ENCODE assay signal across 16 cellular contexts in the genomic region with DNA sequence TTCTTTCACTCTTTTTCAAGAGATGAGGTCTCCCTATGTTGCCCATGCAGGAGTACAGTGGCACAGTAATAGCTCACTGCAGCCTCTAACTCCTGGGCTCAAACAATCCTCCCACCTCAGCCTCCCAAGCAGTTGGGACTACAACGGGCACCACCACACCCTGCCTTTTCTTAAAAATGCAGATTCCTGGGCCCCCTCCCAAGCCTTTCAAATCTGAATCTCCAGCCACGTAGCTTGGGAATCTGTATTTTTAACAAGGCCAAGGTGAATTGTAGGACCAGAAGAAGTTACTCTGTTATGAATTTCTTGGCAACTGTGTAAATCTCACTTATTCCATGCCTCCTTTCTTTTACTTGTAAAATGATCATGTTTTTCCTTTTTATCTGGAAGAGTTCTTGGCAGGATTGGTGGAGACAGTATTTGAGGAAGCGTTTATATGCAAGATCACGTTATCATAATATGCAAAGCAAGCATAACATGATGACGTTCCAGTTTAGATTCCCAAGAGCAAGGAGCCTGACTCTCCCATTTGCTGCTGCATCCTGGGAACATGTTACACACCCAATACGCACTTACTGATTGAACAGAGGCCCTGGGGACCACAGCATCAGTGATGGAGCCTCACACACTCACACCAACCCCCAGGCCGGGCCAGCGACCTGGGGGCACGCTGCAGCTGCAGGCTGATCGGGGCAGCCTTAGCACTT. TPM values are rescaled to one million over a fixed set of nuclear protein-coding genes. Genes with fewer than 3 reads are reported as not detected.
DNase-seq lines count a peak whose midpoint lies in the region; ATAC-seq and TF ChIP-seq lines count a peak whose summit lies in the region.
"Had no signal": no experiment of that assay in that cellular context is flagged by ENCODE, and none has a peak within 500 bp of the region (broad histone marks: within the 10 kb centered on the region; RNA-seq: fewer than 3 reads in every experiment).

No MANE protein-coding gene starts in this region.

- peaks cover 0 to 20% (median 14%) of the 10 kb centered on the region in 4 donors for H3K4me1 Mint-ChIP-seq in CD4-positive, CD25-positive, alpha-beta regulatory T cell
- H3K4me1 Mint-ChIP-seq in CD8-positive, alpha-beta T cell (ENCODE audit: low read depth), result peaks cover 33% of the 10 kb centered on the region
- peaks cover 6% of the 10 kb centered on the region for H3K4me1 Mint-ChIP-seq in glutamatergic neuron (ENCODE audit: low read depth, unreplicated experiment)

- TF ChIP-seq POLR2A in esophagus squamous epithelium (IDR thresholded peaks at IDR 0.05), result no peak

- no peak for ATAC-seq in CD4-positive, CD25-positive, alpha-beta regulatory T cell (ENCODE audit: low read depth in 2 of 2)
- ATAC-seq in CD8-positive, alpha-beta T cell, result no peak

- peaks cover 4% of the 10 kb centered on the region for H3K27me3 Mint-ChIP-seq in CD4-positive, CD25-positive, alpha-beta regulatory T cell
- H3K27me3 Mint-ChIP-seq in CD8-positive, alpha-beta T cell (ENCODE audit: low read depth), result no peaks in the 10 kb centered on the region
- H3K27me3 Mint-ChIP-seq in glutamatergic neuron (ENCODE audit: unreplicated experiment), result no peaks in the 10 kb centered on the region
- H3K27me3 Mint-ChIP-seq: B cell had no signal

- H3K9me3 Mint-ChIP-seq in CD4-positive, CD25-positive, alpha-beta regulatory T cell, result peaks cover 0 to 1% (median 0%) of the 10 kb centered on the region in 7 donors
- H3K9me3 Mint-ChIP-seq in CD8-positive, alpha-beta T cell, result no peaks in the 10 kb centered on the region
- peaks cover 8% of the 10 kb centered on the region for H3K9me3 Mint-ChIP-seq in glutamatergic neuron (ENCODE audit: unreplicated experiment)

- POLR2A ChIA-PET in CD8-positive, alpha-beta T cell (lab: Charles Lee), result interaction anchor here (0.6 kb wide), 1 partner anchor 40 kb away, joined by 3 read pairs; no protein-coding TSS in a partner anchor

- no peaks in the 10 kb centered on the region for H3K27me3 ChIP-seq in CD4-positive, CD25-positive, alpha-beta regulatory T cell (ENCODE audit: control insufficient read depth, insufficient read depth, low read length)
- no peaks in the 10 kb centered on the region for H3K27me3 ChIP-seq in CD8-positive, alpha-beta T cell (ENCODE audit: insufficient read depth, low read length)
- H3K27me3 ChIP-seq in esophagus squamous epithelium, result no peaks in the 10 kb centered on the region
- H3K27me3 ChIP-seq: Peyer's patch had no signal

- no peak for DNase-seq in CD4-positive, CD25-positive, alpha-beta regulatory T cell
- no peak for DNase-seq in CD8-positive, alpha-beta T cell
- DNase-seq in choroid plexus epithelial cell (ENCODE audit: low read depth) (peak; percentile 43), glutamatergic neuron (peak; percentile 34), SIG-M5 treated with dmso at 0.1 percent for 504 hours (lab: John Stamatoyannopoulos, UW; ENCODE audit: unreplicated experiment) (no peak), esophagus squamous epithelium (lab: John Stamatoyannopoulos, UW) (no peak), anterior cingulate cortex (lab: John Stamatoyannopoulos, UW) (no peak)
- DNase-seq: GOT3, Kasumi-1, NCI-H187 treated with DMSO at 0.1 percent for 48 hours, NCI-H2171, NCI-H446 treated with DMSO at 0.1 percent for 48 hours, NCI-H82, Peyer's patch, Right ventricle myocardium superior had no signal

- CTCF ChIA-PET in CD8-positive, alpha-beta T cell (lab: Charles Lee), result interaction anchor here (0.7 to 1.1 kb wide), 2 partner anchors 10 to 174 kb away, joined by 3 read pairs; no protein-coding TSS in a partner anchor

- H3K27ac ChIP-seq in CD4-positive, CD25-positive, alpha-beta regulatory T cell (ENCODE audit: insufficient read depth, low read length, poor library complexity, severe bottlenecking), result no peak overlapping the region
- H3K27ac ChIP-seq in CD8-positive, alpha-beta T cell (ENCODE audit: low read depth, low read length), result no peak overlapping the region
- H3K27ac ChIP-seq in esophagus squamous epithelium, result no peak overlapping the region
- H3K27ac ChIP-seq: Peyer's patch had no signal

- no peak overlapping the region for H3K4me3 ChIP-seq in CD4-positive, CD25-positive, alpha-beta regulatory T cell (ENCODE audit: low read depth, low read length)
- no peak overlapping the region for H3K4me3 ChIP-seq in CD8-positive, alpha-beta T cell (ENCODE audit: low read depth, low read length)
- H3K4me3 ChIP-seq in choroid plexus epithelial cell (ENCODE audit: low read depth, low read length) (no peak overlapping the region), esophagus squamous epithelium (no peak overlapping the region)
- H3K4me3 ChIP-seq: Peyer's patch had no signal

- 54 to 68% methylated on average over 9 to 10 of the region's 10 CpGs for WGBS in esophagus squamous epithelium, 2 donors

- H3K9me3 ChIP-seq in CD4-positive, CD25-positive, alpha-beta regulatory T cell (ENCODE audit: control insufficient read depth in 2 of 2, low read length in 2 of 2), result no peaks in the 10 kb centered on the region
- no peaks in the 10 kb centered on the region for H3K9me3 ChIP-seq in CD8-positive, alpha-beta T cell (ENCODE audit: low read length)
- no peaks in the 10 kb centered on the region for H3K9me3 ChIP-seq in esophagus squamous epithelium
- H3K9me3 ChIP-seq: Peyer's patch had no signal

- peaks cover 12% of the 10 kb centered on the region for H3K36me3 ChIP-seq in CD4-positive, CD25-positive, alpha-beta regulatory T cell (ENCODE audit: control insufficient read depth, insufficient read depth, low read length)
- no peaks in the 10 kb centered on the region for H3K36me3 ChIP-seq in CD8-positive, alpha-beta T cell (ENCODE audit: insufficient read depth, low read length)
- peaks cover 0 to 2% (median 0%) of the 10 kb centered on the region in 3 donors for H3K36me3 ChIP-seq in esophagus squamous epithelium
- H3K36me3 ChIP-seq: Peyer's patch had no signal

- H3K4me1 ChIP-seq in CD4-positive, CD25-positive, alpha-beta regulatory T cell (ENCODE audit: control insufficient read depth, insufficient read depth, low read length, poor library complexity, severe bottlenecking), result no peaks in the 10 kb centered on the region
- no peaks in the 10 kb centered on the region for H3K4me1 ChIP-seq in CD8-positive, alpha-beta T cell (ENCODE audit: insufficient read depth, low read length)
- H3K4me1 ChIP-seq in esophagus squamous epithelium, result peaks cover 0 to 18% (median 0%) of the 10 kb centered on the region in 3 donors
- H3K4me1 ChIP-seq: Peyer's patch had no signal

- peak overlapping the region in 2 of 3 donors; percentile 47 to 77 for H3K27ac Mint-ChIP-seq in CD4-positive, CD25-positive, alpha-beta regulatory T cell
- peak overlapping the region; percentile 28 for H3K27ac Mint-ChIP-seq in CD8-positive, alpha-beta T cell
- H3K27ac Mint-ChIP-seq in glutamatergic neuron (ENCODE audit: unreplicated experiment), result no peak overlapping the region
- H3K27ac Mint-ChIP-seq: B cell had no signal

- TF ChIP-seq CTCF in CD8-positive, alpha-beta T cell (IDR thresholded peaks at IDR 0.05), result no peak
- TF ChIP-seq CTCF in choroid plexus epithelial cell (conservative IDR thresholded peaks at IDR 0.05; ENCODE audit: low read depth, low read length), result no peak
- TF ChIP-seq CTCF in glutamatergic neuron (IDR thresholded peaks at IDR 0.05; ENCODE audit: partially characterized antibody, unreplicated experiment), result no peak
- TF ChIP-seq CTCF in esophagus squamous epithelium (IDR thresholded peaks at IDR 0.05), result no peak

- peaks cover 9% of the 10 kb centered on the region for H3K36me3 Mint-ChIP-seq in CD4-positive, CD25-positive, alpha-beta regulatory T cell
- peaks cover 26% of the 10 kb centered on the region for H3K36me3 Mint-ChIP-seq in CD8-positive, alpha-beta T cell
- peaks cover 2% of the 10 kb centered on the region for H3K36me3 Mint-ChIP-seq in glutamatergic neuron (ENCODE audit: unreplicated experiment)

- intact Hi-C loops in CD8-positive, alpha-beta T cell (cut with DNase I, micrococcal nuclease), result no loop called here
- intact Hi-C loops in esophagus squamous epithelium (cut with DNase I), result no loop called here

- no peak overlapping the region for H3K4me3 Mint-ChIP-seq in CD4-positive, CD25-positive, alpha-beta regulatory T cell
- no peak overlapping the region for H3K4me3 Mint-ChIP-seq in CD8-positive, alpha-beta T cell
- no peak overlapping the region for H3K4me3 Mint-ChIP-seq in glutamatergic neuron (ENCODE audit: unreplicated experiment)
- H3K4me3 Mint-ChIP-seq: B cell had no signal

RNA-seq across cellular contexts. Expression of a gene that starts 44.5 kb away (rescaled TPM):
- total RNA-seq in CD4-positive, CD25-positive, alpha-beta regulatory T cell, result 281 TPM
- 100 to 1,000 TPM; 628 to 696 (median 645) TPM for polyA plus RNA-seq in CD4-positive, CD25-positive, alpha-beta regulatory T cell
- 100 to 1,000 TPM; 543 TPM for total RNA-seq in CD8-positive, alpha-beta T cell
- total RNA-seq in glutamatergic neuron (ENCODE audit: unreplicated experiment) (29.2 TPM), esophagus squamous epithelium (10 to 100 TPM; 13.7 to 44.4 (median 34.4) TPM)

Comparison
In these comparisons a context has a peak if more than half of its experiments do, and no peak if none do; other contexts are left out.
1. DNase-seq: peak in choroid plexus epithelial cell (single experiment) and glutamatergic neuron (single experiment); none in CD4-positive, CD25-positive, alpha-beta regulatory T cell (0 of 3), CD8-positive, alpha-beta T cell (0 of 7), SIG-M5 treated with dmso at 0.1 percent for 504 hours (single experiment), esophagus squamous epithelium (single experiment) and anterior cingulate cortex (0 of 58).